In the genomic region with DNA sequence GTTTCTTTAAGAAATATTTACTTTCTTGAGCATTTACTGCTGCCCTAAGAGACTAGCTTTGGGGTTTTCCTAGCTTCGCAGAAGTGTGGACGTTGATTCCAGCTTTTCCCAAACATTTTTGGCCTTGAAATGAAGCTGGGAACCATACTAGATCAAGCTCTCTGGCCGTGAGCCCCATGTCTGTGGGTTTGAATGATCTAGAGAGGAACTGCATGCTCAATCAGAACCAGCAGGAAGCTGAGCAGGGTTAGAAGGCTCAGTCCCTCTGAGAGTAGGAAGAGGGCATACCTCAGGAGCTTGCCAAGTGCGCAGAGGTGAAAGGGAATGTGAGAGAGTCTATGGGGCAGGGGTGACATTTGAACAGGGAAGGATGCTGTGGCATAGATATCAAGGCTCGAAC, we compare ENCODE assay signal across 18 cellular contexts.
DNase-seq lines count a peak whose midpoint lies in the region; ATAC-seq and TF ChIP-seq lines count a peak whose summit lies in the region.
"Had no signal": no experiment of that assay in that cellular context is flagged by ENCODE, and none has a peak within 500 bp of the region (broad histone marks: within the 10 kb centered on the region; RNA-seq: fewer than 3 reads in every experiment).

No MANE protein-coding gene starts in this region.

- ATAC-seq in WTC11 (peak; percentile 23; the same call in 1 of the 2 replicates), GM21737 (IDR thresholded peaks at IDR 0.05; ENCODE audit: unreplicated experiment) (no peak), HG03045 (IDR thresholded peaks at IDR 0.05; ENCODE audit: unreplicated experiment) (no peak)
- ATAC-seq: activated CD8-positive, alpha-beta T cell treated with anti-CD3 and anti-CD28 coated beads for 36 hours; natural killer cell treated with Interleukin-12 subunit alpha and Interleukin-12 subunit beta and Interleukin-15 and Interleukin-18, amount 100 ng/mL, for 72 hours had no signal

- H3K36me3 Mint-ChIP-seq in CD14-positive monocyte = peaks cover 0 to 5% of the 10 kb centered on the region in 2 donors
- H3K36me3 Mint-ChIP-seq in WTC11 = no peaks in the 10 kb centered on the region
- H3K36me3 Mint-ChIP-seq: CD4-positive, alpha-beta memory T cell; natural killer cell treated with Interleukin-12 subunit alpha and Interleukin-12 subunit beta and Interleukin-15 and Interleukin-18, amount 100 ng/mL, for 72 hours had no signal

- TF ChIP-seq POLR2A in vagina (IDR thresholded peaks at IDR 0.05) = no peak

- DNase-seq in CD14-positive monocyte (ENCODE audit: low spot score) = no peak
- no peak for DNase-seq in WTC11 (ENCODE audit: low spot score)
- DNase-seq in islet precursor cell = peak; percentile 48
- DNase-seq in vagina (ENCODE audit: extremely low spot score in 2 of 2) = no peak
- DNase-seq in stimulated activated CD4-positive, alpha-beta T cell treated with anti-CD3 and anti-CD28 coated beads, Interleukin-4, amount 100 ng/mL, for 24 hours = no peak
- DNase-seq: activated CD8-positive, alpha-beta T cell treated with anti-CD3 and anti-CD28 coated beads for 36 hours; activated T-cell treated with anti-CD3 and anti-CD28 coated beads, Interleukin-2, amount 50 U/mL, for 1 hour; adrenal gland; CD4-positive, alpha-beta memory T cell; cortex of kidney; H9; NCI-H524; stimulated activated naive CD4-positive, alpha-beta T cell; trophoblast cell had no signal

- intact Hi-C loops in CD14-positive monocyte (cut with micrococcal nuclease) = loop anchor here in 1 of 2 donors (10.0 kb wide), 1 partner anchor 530 kb away; no protein-coding TSS in a partner anchor
- intact Hi-C loops in vagina (cut with DNase I) = loop anchor here (5.0 kb wide), 1 partner anchor 293 kb away; the partner anchor contains the start of gene CACNA1C

- H3K4me3 ChIP-seq in skeletal muscle tissue (ENCODE audit: low read length in 3 of 3) (no peak overlapping the region), vagina (no peak overlapping the region)
- H3K4me3 ChIP-seq: adrenal gland had no signal

- H3K9me3 ChIP-seq in skeletal muscle tissue (ENCODE audit: control insufficient read depth in 3 of 3, low read length in 3 of 3) = no peaks in the 10 kb centered on the region
- no peaks in the 10 kb centered on the region for H3K9me3 ChIP-seq in vagina
- H3K9me3 ChIP-seq: adrenal gland had no signal

- H3K27ac ChIP-seq in skeletal muscle tissue (ENCODE audit: low read depth, low read length) (peak overlapping the region; percentile 13), vagina (no peak overlapping the region)
- H3K27ac ChIP-seq: adrenal gland had no signal

- H3K27me3 Mint-ChIP-seq in CD14-positive monocyte (ENCODE audit: low read depth in 3 of 3) (peaks cover 0 to 2% (median 0%) of the 10 kb centered on the region in 3 donors), WTC11 (ENCODE audit: low read depth) (no peaks in the 10 kb centered on the region)
- H3K27me3 Mint-ChIP-seq: activated CD8-positive, alpha-beta T cell treated with anti-CD3 and anti-CD28 coated beads for 36 hours had no signal

- H3K9ac ChIP-seq in skeletal muscle tissue (ENCODE audit: low read depth in 1 of 3, low read length in 3 of 3) = no peak overlapping the region

- H3K4me1 ChIP-seq in skeletal muscle tissue (ENCODE audit: control insufficient read depth in 3 of 3, insufficient read depth in 3 of 3, low read length in 3 of 3) = peaks cover 38 to 55% (median 47%) of the 10 kb centered on the region in 3 donors
- peaks cover 35% of the 10 kb centered on the region for H3K4me1 ChIP-seq in vagina

- TF ChIP-seq CTCF in CD14-positive monocyte (IDR thresholded peaks at IDR 0.05) = no peak
- no peak for TF ChIP-seq CTCF in WTC11 (IDR thresholded peaks at IDR 0.05)
- no peak for TF ChIP-seq CTCF in vagina (IDR thresholded peaks at IDR 0.05)

- CTCF ChIA-PET in WTC11 (lab: Charles Lee) = interaction anchor here (1.1 to 1.5 kb wide), 5 partner anchors 9 to 288 kb away, joined by 3 to 4 read pairs (median 3); no protein-coding TSS in a partner anchor

- H3K27ac Mint-ChIP-seq in CD14-positive monocyte = peak overlapping the region; percentile 5 to 86 (median 73)
- H3K27ac Mint-ChIP-seq in WTC11 = no peak overlapping the region
- H3K27ac Mint-ChIP-seq: activated CD8-positive, alpha-beta T cell treated with anti-CD3 and anti-CD28 coated beads for 36 hours; CD4-positive, alpha-beta memory T cell; natural killer cell treated with Interleukin-12 subunit alpha and Interleukin-12 subunit beta and Interleukin-15 and Interleukin-18, amount 100 ng/mL, for 72 hours had no signal

- H3K27me3 ChIP-seq in skeletal muscle tissue (ENCODE audit: control insufficient read depth in 3 of 3, insufficient read depth in 3 of 3, low read length in 3 of 3) = peaks cover 0 to 5% (median 0%) of the 10 kb centered on the region in 3 donors
- no peaks in the 10 kb centered on the region for H3K27me3 ChIP-seq in vagina
- H3K27me3 ChIP-seq: adrenal gland had no signal

- H3K4me1 Mint-ChIP-seq in CD14-positive monocyte (peaks cover 61% of the 10 kb centered on the region), WTC11 (peaks cover 22% of the 10 kb centered on the region)
- H3K4me1 Mint-ChIP-seq: CD4-positive, alpha-beta memory T cell had no signal

- peak overlapping the region in 1 of 2 donors; percentile 39 for H3K4me3 Mint-ChIP-seq in CD14-positive monocyte
- no peak overlapping the region for H3K4me3 Mint-ChIP-seq in WTC11
- H3K4me3 Mint-ChIP-seq: activated CD8-positive, alpha-beta T cell treated with anti-CD3 and anti-CD28 coated beads for 36 hours; CD4-positive, alpha-beta memory T cell; H9; natural killer cell treated with Interleukin-12 subunit alpha and Interleukin-12 subunit beta and Interleukin-15 and Interleukin-18, amount 100 ng/mL, for 72 hours had no signal

- H3K9me3 Mint-ChIP-seq in CD14-positive monocyte (no peaks in the 10 kb centered on the region), WTC11 (no peaks in the 10 kb centered on the region)
- H3K9me3 Mint-ChIP-seq: activated CD8-positive, alpha-beta T cell treated with anti-CD3 and anti-CD28 coated beads for 36 hours; CD4-positive, alpha-beta memory T cell; H9; natural killer cell treated with Interleukin-12 subunit alpha and Interleukin-12 subunit beta and Interleukin-15 and Interleukin-18, amount 100 ng/mL, for 72 hours had no signal

- H3K36me3 ChIP-seq in skeletal muscle tissue (ENCODE audit: control insufficient read depth in 3 of 3, insufficient read depth in 3 of 3, low read length in 3 of 3) = no peaks in the 10 kb centered on the region
- H3K36me3 ChIP-seq in vagina = no peaks in the 10 kb centered on the region
- H3K36me3 ChIP-seq: adrenal gland had no signal

- POLR2A ChIA-PET in WTC11 (lab: Charles Lee) = no interaction called here

TF ChIP-seq in WTC11, 78 proteins besides CTCF, POLR2A, EP300 and RAD21:
- TF ChIP-seq NR3C1 (CRISPR knock-in tag; conservative IDR thresholded peaks at IDR 0.05; ENCODE audit: low read depth) (no peak), SOX15 (CRISPR knock-in tag; IDR thresholded peaks at IDR 0.05) (no peak), ZNF416 (CRISPR knock-in tag; IDR thresholded peaks at IDR 0.05) (no peak)
- TF ChIP-seq, protein P1, sequence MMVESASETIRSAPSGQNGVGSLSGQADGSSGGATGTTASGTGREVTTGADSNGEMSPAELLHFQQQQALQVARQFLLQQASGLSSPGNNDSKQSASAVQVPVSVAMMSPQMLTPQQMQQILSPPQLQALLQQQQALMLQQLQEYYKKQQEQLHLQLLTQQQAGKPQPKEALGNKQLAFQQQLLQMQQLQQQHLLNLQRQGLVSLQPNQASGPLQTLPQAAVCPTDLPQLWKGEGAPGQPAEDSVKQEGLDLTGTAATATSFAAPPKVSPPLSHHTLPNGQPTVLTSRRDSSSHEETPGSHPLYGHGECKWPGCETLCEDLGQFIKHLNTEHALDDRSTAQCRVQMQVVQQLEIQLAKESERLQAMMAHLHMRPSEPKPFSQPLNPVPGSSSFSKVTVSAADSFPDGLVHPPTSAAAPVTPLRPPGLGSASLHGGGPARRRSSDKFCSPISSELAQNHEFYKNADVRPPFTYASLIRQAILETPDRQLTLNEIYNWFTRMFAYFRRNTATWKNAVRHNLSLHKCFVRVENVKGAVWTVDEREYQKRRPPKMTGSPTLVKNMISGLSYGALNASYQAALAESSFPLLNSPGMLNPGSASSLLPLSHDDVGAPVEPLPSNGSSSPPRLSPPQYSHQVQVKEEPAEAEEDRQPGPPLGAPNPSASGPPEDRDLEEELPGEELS (CRISPR knock-in tag; IDR thresholded peaks at IDR 0.05) = no peak
- TF ChIP-seq, protein P2, sequence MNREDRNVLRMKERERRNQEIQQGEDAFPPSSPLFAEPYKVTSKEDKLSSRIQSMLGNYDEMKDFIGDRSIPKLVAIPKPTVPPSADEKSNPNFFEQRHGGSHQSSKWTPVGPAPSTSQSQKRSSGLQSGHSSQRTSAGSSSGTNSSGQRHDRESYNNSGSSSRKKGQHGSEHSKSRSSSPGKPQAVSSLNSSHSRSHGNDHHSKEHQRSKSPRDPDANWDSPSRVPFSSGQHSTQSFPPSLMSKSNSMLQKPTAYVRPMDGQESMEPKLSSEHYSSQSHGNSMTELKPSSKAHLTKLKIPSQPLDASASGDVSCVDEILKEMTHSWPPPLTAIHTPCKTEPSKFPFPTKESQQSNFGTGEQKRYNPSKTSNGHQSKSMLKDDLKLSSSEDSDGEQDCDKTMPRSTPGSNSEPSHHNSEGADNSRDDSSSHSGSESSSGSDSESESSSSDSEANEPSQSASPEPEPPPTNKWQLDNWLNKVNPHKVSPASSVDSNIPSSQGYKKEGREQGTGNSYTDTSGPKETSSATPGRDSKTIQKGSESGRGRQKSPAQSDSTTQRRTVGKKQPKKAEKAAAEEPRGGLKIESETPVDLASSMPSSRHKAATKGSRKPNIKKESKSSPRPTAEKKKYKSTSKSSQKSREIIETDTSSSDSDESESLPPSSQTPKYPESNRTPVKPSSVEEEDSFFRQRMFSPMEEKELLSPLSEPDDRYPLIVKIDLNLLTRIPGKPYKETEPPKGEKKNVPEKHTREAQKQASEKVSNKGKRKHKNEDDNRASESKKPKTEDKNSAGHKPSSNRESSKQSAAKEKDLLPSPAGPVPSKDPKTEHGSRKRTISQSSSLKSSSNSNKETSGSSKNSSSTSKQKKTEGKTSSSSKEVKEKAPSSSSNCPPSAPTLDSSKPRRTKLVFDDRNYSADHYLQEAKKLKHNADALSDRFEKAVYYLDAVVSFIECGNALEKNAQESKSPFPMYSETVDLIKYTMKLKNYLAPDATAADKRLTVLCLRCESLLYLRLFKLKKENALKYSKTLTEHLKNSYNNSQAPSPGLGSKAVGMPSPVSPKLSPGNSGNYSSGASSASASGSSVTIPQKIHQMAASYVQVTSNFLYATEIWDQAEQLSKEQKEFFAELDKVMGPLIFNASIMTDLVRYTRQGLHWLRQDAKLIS (CRISPR knock-in tag; IDR thresholded peaks at IDR 0.05; ENCODE audit: borderline replicate concordance) = no peak
